ENCODE assay signal across 1 cellular context in the genomic region with DNA sequence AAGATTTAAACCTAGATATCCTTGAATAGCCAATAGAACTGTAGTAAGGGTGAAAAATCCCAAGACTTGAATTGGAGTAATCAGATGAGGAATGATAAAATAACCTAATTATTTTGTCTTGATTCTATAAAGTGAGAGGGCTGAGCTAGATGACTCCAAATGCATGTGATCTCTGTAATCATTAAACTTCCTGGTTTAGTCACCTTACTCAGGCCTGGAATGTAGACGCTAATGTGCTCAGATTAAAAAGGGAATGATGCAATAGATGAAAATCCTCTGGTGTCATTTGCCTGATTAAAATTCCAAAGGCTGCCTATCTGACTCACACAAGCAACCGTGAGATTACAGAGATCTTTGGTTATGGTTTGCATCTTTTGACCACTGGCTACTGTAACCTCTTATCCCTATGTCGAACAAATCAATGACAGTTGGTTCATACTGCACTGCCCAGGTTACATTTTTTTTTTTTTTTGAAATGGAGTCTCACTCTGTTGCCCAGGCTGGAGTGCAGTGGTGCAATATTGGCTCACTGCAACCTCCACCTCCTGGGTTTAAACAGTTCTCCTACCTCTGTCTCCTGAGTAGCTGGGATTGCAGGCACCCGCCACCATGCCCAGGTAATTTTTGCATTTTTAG.
TF ChIP-seq lines count a peak whose summit lies in the region.

No MANE protein-coding gene starts in this region.

TF ChIP-seq in K562, 482 proteins besides CTCF, POLR2A, EP300 and RAD21 (continued from another document):
- TF ChIP-seq, protein P1, sequence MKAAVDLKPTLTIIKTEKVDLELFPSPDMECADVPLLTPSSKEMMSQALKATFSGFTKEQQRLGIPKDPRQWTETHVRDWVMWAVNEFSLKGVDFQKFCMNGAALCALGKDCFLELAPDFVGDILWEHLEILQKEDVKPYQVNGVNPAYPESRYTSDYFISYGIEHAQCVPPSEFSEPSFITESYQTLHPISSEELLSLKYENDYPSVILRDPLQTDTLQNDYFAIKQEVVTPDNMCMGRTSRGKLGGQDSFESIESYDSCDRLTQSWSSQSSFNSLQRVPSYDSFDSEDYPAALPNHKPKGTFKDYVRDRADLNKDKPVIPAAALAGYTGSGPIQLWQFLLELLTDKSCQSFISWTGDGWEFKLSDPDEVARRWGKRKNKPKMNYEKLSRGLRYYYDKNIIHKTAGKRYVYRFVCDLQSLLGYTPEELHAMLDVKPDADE (conservative IDR thresholded peaks at IDR 0.05; ENCODE audit: control insufficient read depth, low read depth, low read length), result no peak
- TF ChIP-seq GABPA (tag; conservative IDR thresholded peaks at IDR 0.05; ENCODE audit: low read depth) (no peak), SMARCC2 (IDR thresholded peaks at IDR 0.05; ENCODE audit: low read depth) (peak; percentile 76; the same call in 1 of the 2 replicates), NCOA1 (IDR thresholded peaks at IDR 0.05; ENCODE audit: low read depth) (peak; percentile 53; the same call in 1 of the 2 replicates), CLOCK (CRISPR knock-in tag; IDR thresholded peaks at IDR 0.05; ENCODE audit: borderline replicate concordance) (no peak), MTF1 (CRISPR knock-in tag; IDR thresholded peaks at IDR 0.05; ENCODE audit: borderline replicate concordance) (no peak), SREBF1 (IDR thresholded peaks at IDR 0.05; ENCODE audit: borderline replicate concordance, low read depth, low read length) (no peak), SOX6 (IDR thresholded peaks at IDR 0.05) (peak; percentile 83), AFF4 (CRISPR knock-in tag; IDR thresholded peaks at IDR 0.05) (no peak), HDAC1 (IDR thresholded peaks at IDR 0.05) (peak in 1 of 2 experiments; percentile 44; a peak in 1 of 4 replicates), DDX20 (tag; IDR thresholded peaks at IDR 0.05; ENCODE audit: low read depth) (peak; percentile 63; the same call in 1 of the 2 replicates), POLR2G (IDR thresholded peaks at IDR 0.05; ENCODE audit: low read depth, low read length) (no peak), TEAD2 (tag; IDR thresholded peaks at IDR 0.05) (no peak), RBM22 (IDR thresholded peaks at IDR 0.05; ENCODE audit: low read depth, low read length, poor library complexity, severe bottlenecking) (no peak), ZNF75A (CRISPR knock-in tag; IDR thresholded peaks at IDR 0.05) (0 out of 2 replicates have a peak, but pooled peaks have one; percentile 20), CHD1 (IDR thresholded peaks at IDR 0.05; ENCODE audit: low read length) (no peak), ZBTB5 (IDR thresholded peaks at IDR 0.05) (no peak), ZBTB17 (CRISPR knock-in tag; IDR thresholded peaks at IDR 0.05) (0 out of 2 replicates have a peak, but pooled peaks have one; percentile 35), ZNF696 (CRISPR knock-in tag; conservative IDR thresholded peaks at IDR 0.05) (no peak), RAD51 (IDR thresholded peaks at IDR 0.05; ENCODE audit: borderline replicate concordance, low read depth) (peak; percentile 35; the same call in 1 of the 2 replicates), POLR2AphosphoS5 (IDR thresholded peaks at IDR 0.05; ENCODE audit: control insufficient read depth, insufficient read depth, low read depth, low read length) (no peak), NELFE (IDR thresholded peaks at IDR 0.05; ENCODE audit: insufficient read depth, insufficient read length) (no peak), ZNF239 (CRISPR knock-in tag; IDR thresholded peaks at IDR 0.05) (peak; percentile 13; the same call in 1 of the 2 replicates), RHOXF2B (CRISPR knock-in tag; conservative IDR thresholded peaks at IDR 0.05) (no peak), ETV6 (IDR thresholded peaks at IDR 0.05; ENCODE audit: borderline replicate concordance in 1 of 2, low read depth in 2 of 2, low read length in 1 of 2) (no peak; a peak in 1 of 4 replicates), ETV6 (CRISPR knock-in tag; IDR thresholded peaks at IDR 0.05; ENCODE audit: borderline replicate concordance) (no peak), NR2C2 (CRISPR knock-in tag; IDR thresholded peaks at IDR 0.05) (no peak), NR2C2 (tag; IDR thresholded peaks at IDR 0.05) (peak; percentile 53), HMGN3 (IDR thresholded peaks at IDR 0.05; ENCODE audit: borderline replicate concordance, extremely low read depth, insufficient read length, low read depth, low read length) (no peak), FOXM1 (IDR thresholded peaks at IDR 0.05; ENCODE audit: low read depth) (peak; percentile 71; the same call in 1 of the 2 replicates), FOXM1 (CRISPR knock-in tag; IDR thresholded peaks at IDR 0.05; ENCODE audit: low read depth) (no peak), MEIS2 (IDR thresholded peaks at IDR 0.05; ENCODE audit: partially characterized antibody) (peak; percentile 48), ERF (CRISPR knock-in tag; IDR thresholded peaks at IDR 0.05) (no peak)
- TF ChIP-seq, protein P2, sequence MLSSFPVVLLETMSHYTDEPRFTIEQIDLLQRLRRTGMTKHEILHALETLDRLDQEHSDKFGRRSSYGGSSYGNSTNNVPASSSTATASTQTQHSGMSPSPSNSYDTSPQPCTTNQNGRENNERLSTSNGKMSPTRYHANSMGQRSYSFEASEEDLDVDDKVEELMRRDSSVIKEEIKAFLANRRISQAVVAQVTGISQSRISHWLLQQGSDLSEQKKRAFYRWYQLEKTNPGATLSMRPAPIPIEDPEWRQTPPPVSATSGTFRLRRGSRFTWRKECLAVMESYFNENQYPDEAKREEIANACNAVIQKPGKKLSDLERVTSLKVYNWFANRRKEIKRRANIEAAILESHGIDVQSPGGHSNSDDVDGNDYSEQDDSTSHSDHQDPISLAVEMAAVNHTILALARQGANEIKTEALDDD (IDR thresholded peaks at IDR 0.05), result peak; percentile 62
- TF ChIP-seq, protein P3, sequence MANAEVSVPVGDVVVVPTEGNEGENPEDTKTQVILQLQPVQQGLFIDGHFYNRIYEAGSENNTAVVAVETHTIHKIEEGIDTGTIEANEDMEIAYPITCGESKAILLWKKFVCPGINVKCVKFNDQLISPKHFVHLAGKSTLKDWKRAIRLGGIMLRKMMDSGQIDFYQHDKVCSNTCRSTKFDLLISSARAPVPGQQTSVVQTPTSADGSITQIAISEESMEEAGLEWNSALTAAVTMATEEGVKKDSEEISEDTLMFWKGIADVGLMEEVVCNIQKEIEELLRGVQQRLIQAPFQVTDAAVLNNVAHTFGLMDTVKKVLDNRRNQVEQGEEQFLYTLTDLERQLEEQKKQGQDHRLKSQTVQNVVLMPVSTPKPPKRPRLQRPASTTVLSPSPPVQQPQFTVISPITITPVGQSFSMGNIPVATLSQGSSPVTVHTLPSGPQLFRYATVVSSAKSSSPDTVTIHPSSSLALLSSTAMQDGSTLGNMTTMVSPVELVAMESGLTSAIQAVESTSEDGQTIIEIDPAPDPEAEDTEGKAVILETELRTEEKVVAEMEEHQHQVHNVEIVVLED (CRISPR knock-in tag; IDR thresholded peaks at IDR 0.05), result peak; percentile 36; the same call in 1 of the 2 replicates
- TF ChIP-seq, protein P4, sequence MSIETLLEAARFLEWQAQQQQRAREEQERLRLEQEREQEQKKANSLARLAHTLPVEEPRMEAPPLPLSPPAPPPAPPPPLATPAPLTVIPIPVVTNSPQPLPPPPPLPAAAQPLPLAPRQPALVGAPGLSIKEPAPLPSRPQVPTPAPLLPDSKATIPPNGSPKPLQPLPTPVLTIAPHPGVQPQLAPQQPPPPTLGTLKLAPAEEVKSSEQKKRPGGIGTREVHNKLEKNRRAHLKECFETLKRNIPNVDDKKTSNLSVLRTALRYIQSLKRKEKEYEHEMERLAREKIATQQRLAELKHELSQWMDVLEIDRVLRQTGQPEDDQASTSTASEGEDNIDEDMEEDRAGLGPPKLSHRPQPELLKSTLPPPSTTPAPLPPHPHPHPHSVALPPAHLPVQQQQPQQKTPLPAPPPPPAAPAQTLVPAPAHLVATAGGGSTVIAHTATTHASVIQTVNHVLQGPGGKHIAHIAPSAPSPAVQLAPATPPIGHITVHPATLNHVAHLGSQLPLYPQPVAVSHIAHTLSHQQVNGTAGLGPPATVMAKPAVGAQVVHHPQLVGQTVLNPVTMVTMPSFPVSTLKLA (conservative IDR thresholded peaks at IDR 0.05), result no peak
- TF ChIP-seq, protein P5, sequence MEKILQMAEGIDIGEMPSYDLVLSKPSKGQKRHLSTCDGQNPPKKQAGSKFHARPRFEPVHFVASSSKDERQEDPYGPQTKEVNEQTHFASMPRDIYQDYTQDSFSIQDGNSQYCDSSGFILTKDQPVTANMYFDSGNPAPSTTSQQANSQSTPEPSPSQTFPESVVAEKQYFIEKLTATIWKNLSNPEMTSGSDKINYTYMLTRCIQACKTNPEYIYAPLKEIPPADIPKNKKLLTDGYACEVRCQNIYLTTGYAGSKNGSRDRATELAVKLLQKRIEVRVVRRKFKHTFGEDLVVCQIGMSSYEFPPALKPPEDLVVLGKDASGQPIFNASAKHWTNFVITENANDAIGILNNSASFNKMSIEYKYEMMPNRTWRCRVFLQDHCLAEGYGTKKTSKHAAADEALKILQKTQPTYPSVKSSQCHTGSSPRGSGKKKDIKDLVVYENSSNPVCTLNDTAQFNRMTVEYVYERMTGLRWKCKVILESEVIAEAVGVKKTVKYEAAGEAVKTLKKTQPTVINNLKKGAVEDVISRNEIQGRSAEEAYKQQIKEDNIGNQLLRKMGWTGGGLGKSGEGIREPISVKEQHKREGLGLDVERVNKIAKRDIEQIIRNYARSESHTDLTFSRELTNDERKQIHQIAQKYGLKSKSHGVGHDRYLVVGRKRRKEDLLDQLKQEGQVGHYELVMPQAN (IDR thresholded peaks at IDR 0.05; ENCODE audit: borderline replicate concordance), result no peak
